Comparison of ENCODE assay signal across 13 cellular contexts in genomic region chr10:97508342-97508741, GRCh38. TPM values are rescaled to one million over a fixed set of nuclear protein-coding genes. Genes with fewer than 3 reads are reported as not detected.
DNase-seq lines count a peak whose midpoint lies in the region; ATAC-seq and TF ChIP-seq lines count a peak whose summit lies in the region.
"Had no signal": no experiment of that assay in that cellular context is flagged by ENCODE, and none has a peak within 500 bp of the region (broad histone marks: within the 10 kb centered on the region; RNA-seq: fewer than 3 reads in every experiment).

No MANE protein-coding gene starts in this region.

- H3K27me3 ChIP-seq in kidney epithelial cell (ENCODE audit: control insufficient read depth, insufficient read depth, low read length) = no peaks in the 10 kb centered on the region

- DNase-seq in AG08395 (ENCODE audit: low spot score) (peak; percentile 68), M059J (ENCODE audit: low read depth) (peak; percentile 44), dermis blood vessel endothelial cell (peak; percentile 84), kidney epithelial cell (ENCODE audit: low read depth) (peak; percentile 53), iPS-NIHi7 (ENCODE audit: extremely low spot score) (no peak), omental fat pad (ENCODE audit: low spot score) (no peak)
- no peak for DNase-seq in stimulated activated CD4-positive, alpha-beta T cell treated with anti-CD3 and anti-CD28 coated beads, Interleukin-2, amount 100 ng/mL, for 48 hours
- DNase-seq: activated B cell treated with CpG ODN at 0.5 μM for 24 hours; activated naive CD4-positive, alpha-beta T cell treated with Interleukin-2 at 50 U/mL for 16 hours; central memory CD4-positive, alpha-beta T cell; NCI-H1105; NCI-H446 had no signal

- no peak for ATAC-seq in omental fat pad (ENCODE audit: low FRiP score)
- ATAC-seq in HG03196 (IDR thresholded peaks at IDR 0.05; ENCODE audit: unreplicated experiment) = no peak

- no peaks in the 10 kb centered on the region for H3K36me3 ChIP-seq in kidney epithelial cell (ENCODE audit: control insufficient read depth, insufficient read depth, low read length)

- H3K4me3 ChIP-seq in kidney epithelial cell (ENCODE audit: low read depth, low read length) = no peak overlapping the region

- TF ChIP-seq CTCF in kidney epithelial cell (IDR thresholded peaks at IDR 0.05; ENCODE audit: insufficient read depth, low read length, poor library complexity, severe bottlenecking) = no peak
- TF ChIP-seq CTCF in omental fat pad (IDR thresholded peaks at IDR 0.05) = no peak

RNA-seq across cellular contexts. Expression of gene UBTD1, which starts 9.6 kb away (rescaled TPM):
- 21.8 and 40.5 TPM in 2 replicates for total RNA-seq in M059J (2014; rRNA removed; shearing (Covaris generic))
- total RNA-seq in dermis blood vessel endothelial cell (63.4 and 78.1 TPM in 2 replicates), kidney epithelial cell (32.5 and 44.4 TPM in 2 replicates), omental fat pad (10 to 100 TPM; 15.6 to 22.8 (median 19.2) TPM)

RNA-seq across cellular contexts. Expression of gene MMS19, which starts 10.1 kb away (rescaled TPM):
- total RNA-seq in M059J (2014; rRNA removed; shearing (Covaris generic)) = 68.0 and 71.8 TPM in 2 replicates
- total RNA-seq in dermis blood vessel endothelial cell (95.5 and 102 TPM in 2 replicates), kidney epithelial cell (85.2 and 111 TPM in 2 replicates), omental fat pad (100 to 1,000 TPM in 1 of 4 donors, 10 to 100 TPM in 3; 44.4 to 117 (median 64.7) TPM)

Comparison
In these comparisons a context has a peak if more than half of its experiments do, and no peak if none do; other contexts are left out.
1. DNase-seq: peak in AG08395 (single experiment), M059J (single experiment), dermis blood vessel endothelial cell (single experiment) and kidney epithelial cell (single experiment); none in iPS-NIHi7 (single experiment), omental fat pad (single experiment) and stimulated activated CD4-positive, alpha-beta T cell treated with anti-CD3 and anti-CD28 coated beads, Interleukin-2, amount 100 ng/mL, for 48 hours (0 of 2).